ENCODE assay signal across 19 cellular contexts in genomic region chr10:43296320-43296719, GRCh38. TPM values are rescaled to one million over a fixed set of nuclear protein-coding genes. Genes with fewer than 3 reads are reported as not detected.
"Had no signal": no experiment of that assay in that cellular context is flagged by ENCODE, and none has a peak within 500 bp of the region (broad histone marks: within the 10 kb centered on the region; RNA-seq: fewer than 3 reads in every experiment).

No MANE protein-coding gene starts in this region.

- DNase-seq: activated CD4-positive, CD25-positive, alpha-beta regulatory T cell; activated CD8-positive, alpha-beta memory T cell treated with anti-CD3 and anti-CD28 coated beads, Interleukin-2, amount 50 U/mL, for 48 hours; activated gamma-delta T cell treated with Interleukin-2 at 50 U/mL for 16 hours; activated naive CD8-positive, alpha-beta T cell treated with anti-CD3 and anti-CD28 coated beads, Interleukin-2, amount 50 U/mL, for 24 hours; activated T-cell treated with anti-CD3 and anti-CD28 coated beads, Interleukin-2, amount 50 U/mL, for 72 hours; aorta; cerebellar nuclear complex; effector CD8-positive, alpha-beta T cell; foreskin fibroblast; hippocampal formation; kidney; left ventricle myocardium inferior; mucosa of descending colon; naive thymus-derived CD4-positive, alpha-beta T cell; SK-N-SH; stimulated activated CD4-positive, alpha-beta T cell treated with anti-CD3 and anti-CD28 coated beads, Interleukin-4, amount 100 ng/mL, for 24 hours; trophoblast cell had no signal

- H3K27me3 Mint-ChIP-seq: activated naive CD8-positive, alpha-beta T cell treated with anti-CD3 and anti-CD28 coated beads, Interleukin-2, amount 50 U/mL, for 24 hours; stimulated activated naive CD8-positive, alpha-beta T cell treated with anti-CD3 and anti-CD28 coated beads, Interleukin-15, Interleukin-2, amounts not matched to agents 100 ng/mL and 50 ng/mL, for 24 hours had no signal

- H3K27ac ChIP-seq: left ventricle myocardium inferior, suprapubic skin had no signal

- H3K9me3 ChIP-seq: left ventricle myocardium inferior, mucosa of descending colon, SK-N-SH, suprapubic skin had no signal

- H3K36me3 ChIP-seq: left ventricle myocardium inferior, suprapubic skin had no signal

- ATAC-seq: activated naive CD8-positive, alpha-beta T cell treated with anti-CD3 and anti-CD28 coated beads, Interleukin-2, amount 50 U/mL, for 24 hours; activated T-cell treated with anti-CD3 and anti-CD28 coated beads, Interleukin-2, amount 50 U/mL, for 72 hours; mucosa of descending colon; naive thymus-derived CD4-positive, alpha-beta T cell had no signal

- H3K9me3 Mint-ChIP-seq: stimulated activated naive CD8-positive, alpha-beta T cell treated with anti-CD3 and anti-CD28 coated beads, Interleukin-15, Interleukin-2, amounts not matched to agents 100 ng/mL and 50 ng/mL, for 24 hours had no signal

- H3K4me3 Mint-ChIP-seq: activated naive CD8-positive, alpha-beta T cell treated with anti-CD3 and anti-CD28 coated beads, Interleukin-2, amount 50 U/mL, for 24 hours; activated T-cell treated with anti-CD3 and anti-CD28 coated beads, Interleukin-2, amount 50 U/mL, for 72 hours; stimulated activated naive CD8-positive, alpha-beta T cell treated with anti-CD3 and anti-CD28 coated beads, Interleukin-15, Interleukin-2, amounts not matched to agents 100 ng/mL and 50 ng/mL, for 24 hours had no signal

- H3K27ac Mint-ChIP-seq: activated T-cell treated with anti-CD3 and anti-CD28 coated beads, Interleukin-2, amount 50 U/mL, for 72 hours; stimulated activated naive CD8-positive, alpha-beta T cell treated with anti-CD3 and anti-CD28 coated beads, Interleukin-15, Interleukin-2, amounts not matched to agents 100 ng/mL and 50 ng/mL, for 24 hours had no signal

- H3K4me3 ChIP-seq: left ventricle myocardium inferior, mucosa of descending colon, suprapubic skin had no signal

RNA-seq across cellular contexts. Expression of gene RASGEF1A, which starts 29.5 kb away (rescaled TPM):
- polyA plus RNA-seq: SK-N-SH had no signal
